In genomic region chr15:81000144-81000625, GRCh38 we compare ENCODE assay signal across 8 cellular contexts. TPM values are rescaled to one million over a fixed set of nuclear protein-coding genes. Genes with fewer than 3 reads are reported as not detected.
A peak's percentile ranks its signal among the peaks of the same experiment; 100 is the strongest.
DNase-seq lines count a peak whose midpoint lies in the region; ATAC-seq and TF ChIP-seq lines count a peak whose summit lies in the region.

No MANE protein-coding gene starts in this region.

- ATAC-seq in psoas muscle (peak in 1 of 4 donors; percentile 10), HG02759 (IDR thresholded peaks at IDR 0.05; ENCODE audit: unreplicated experiment) (no peak), GM18867 (IDR thresholded peaks at IDR 0.05; ENCODE audit: unreplicated experiment) (no peak)

- H3K36me3 Mint-ChIP-seq in activated naive CD4-positive, alpha-beta T cell treated with anti-CD3 and anti-CD28 coated beads, Interleukin-2, amount 10 ng/mL, durations not matched to agents 7 days and 5 days, result peaks cover 40% of the 10 kb centered on the region

- TF ChIP-seq CTCF in WI38 (IDR thresholded peaks at IDR 0.05; ENCODE audit: low read depth, low read length) (no peak), psoas muscle (IDR thresholded peaks at IDR 0.05) (no peak)

- H3K4me3 ChIP-seq in WI38 (ENCODE audit: low read depth, low read length) (peak overlapping the region; percentile 90), psoas muscle (peak overlapping the region; percentile 84)

- peaks cover 5% of the 10 kb centered on the region for H3K9me3 Mint-ChIP-seq in activated naive CD4-positive, alpha-beta T cell treated with anti-CD3 and anti-CD28 coated beads, Interleukin-2, amount 10 ng/mL, durations not matched to agents 7 days and 5 days

- peak overlapping the region; percentile 95 for H3K4me3 Mint-ChIP-seq in activated naive CD4-positive, alpha-beta T cell treated with anti-CD3 and anti-CD28 coated beads, Interleukin-2, amount 10 ng/mL, durations not matched to agents 7 days and 5 days

- H3K27ac Mint-ChIP-seq in activated naive CD4-positive, alpha-beta T cell treated with anti-CD3 and anti-CD28 coated beads, Interleukin-2, amount 10 ng/mL, durations not matched to agents 7 days and 5 days, result peak overlapping the region; percentile 99

- H3K4me1 Mint-ChIP-seq in activated naive CD4-positive, alpha-beta T cell treated with anti-CD3 and anti-CD28 coated beads, Interleukin-2, amount 10 ng/mL, durations not matched to agents 7 days and 5 days, result peaks cover 65% of the 10 kb centered on the region

- CTCF ChIA-PET in activated naive CD4-positive, alpha-beta T cell treated with anti-CD3 and anti-CD28 coated beads, Interleukin-2, amount 10 ng/mL, durations not matched to agents 7 days and 5 days (lab: Charles Lee), result interaction anchor here (1.7 to 2.0 kb wide), 2 partner anchors 9 to 266 kb away, joined by 4 to 8 read pairs; no protein-coding TSS in a partner anchor

- intact Hi-C loops in psoas muscle (cut with DNase I), result loop anchor here in 1 of 2 donors (5.0 kb wide), 1 partner anchor 107 kb away; no protein-coding TSS in a partner anchor

- whole genome bisulfite sequencing in psoas muscle, 3 donors, result 9 to 14% (median 10%) methylated on average over 19 to 21 of the region's 21 CpGs

- no peaks in the 10 kb centered on the region for H3K36me3 ChIP-seq in psoas muscle (ENCODE audit: insufficient read depth in 1 of 2, low read depth in 1 of 2)

- no peaks in the 10 kb centered on the region for H3K27me3 Mint-ChIP-seq in activated naive CD4-positive, alpha-beta T cell treated with anti-CD3 and anti-CD28 coated beads, Interleukin-2, amount 10 ng/mL, durations not matched to agents 7 days and 5 days

- H3K9me3 ChIP-seq in psoas muscle, result no peaks in the 10 kb centered on the region

- peak overlapping the region; percentile 80 for H3K27ac ChIP-seq in psoas muscle

- H3K4me1 ChIP-seq in psoas muscle, result peaks cover 3% of the 10 kb centered on the region

- peaks cover 0 to 55% (median 13%) of the 10 kb centered on the region in 3 donors for H3K27me3 ChIP-seq in psoas muscle (ENCODE audit: insufficient read depth in 3 of 3, low read length in 2 of 3)

- DNase-seq in activated naive CD4-positive, alpha-beta T cell treated with anti-CD3 and anti-CD28 coated beads, Interleukin-2, amount 10 ng/mL, durations not matched to agents 7 days and 5 days, result peak; percentile 28
- no peak for DNase-seq in activated naive CD4-positive, alpha-beta T cell treated with Interleukin-2 at 50 U/mL for 16 hours
- DNase-seq in glomerular visceral epithelial cell (ENCODE audit: extremely low spot score) (peak; percentile 22), psoas muscle (no peak), HCEC 1CT (no peak)

RNA-seq across cellular contexts. Expression of gene TLNRD1, which starts 0.5 kb away (rescaled TPM):
- total RNA-seq in psoas muscle, result 1 to 10 TPM; 2.4 to 4.4 (median 2.7) TPM
- polyA plus RNA-seq in psoas muscle, result 1 to 10 TPM in 1 of 3 donors, under 1 TPM in 2; 0.65 to 5.1 (median 0.82) TPM

RNA-seq across cellular contexts. Expression of gene MESD, which starts 10.6 kb away (rescaled TPM):
- total RNA-seq in psoas muscle, result 1 to 10 TPM; 5.3 to 9.4 (median 6.5) TPM
- polyA plus RNA-seq in psoas muscle, result 1 to 10 TPM; 4.6 to 8.6 (median 7.1) TPM

Comparison
In these comparisons a context has a peak if more than half of its experiments do, and no peak if none do; other contexts are left out.
1. DNase-seq: peak in activated naive CD4-positive, alpha-beta T cell treated with anti-CD3 and anti-CD28 coated beads, Interleukin-2, amount 10 ng/mL, durations not matched to agents 7 days and 5 days (single experiment) and glomerular visceral epithelial cell (single experiment); none in activated naive CD4-positive, alpha-beta T cell treated with Interleukin-2 at 50 U/mL for 16 hours (single experiment), psoas muscle (0 of 2) and HCEC 1CT (single experiment).